ENCODE assay signal across 1 cellular context in the genomic region with DNA sequence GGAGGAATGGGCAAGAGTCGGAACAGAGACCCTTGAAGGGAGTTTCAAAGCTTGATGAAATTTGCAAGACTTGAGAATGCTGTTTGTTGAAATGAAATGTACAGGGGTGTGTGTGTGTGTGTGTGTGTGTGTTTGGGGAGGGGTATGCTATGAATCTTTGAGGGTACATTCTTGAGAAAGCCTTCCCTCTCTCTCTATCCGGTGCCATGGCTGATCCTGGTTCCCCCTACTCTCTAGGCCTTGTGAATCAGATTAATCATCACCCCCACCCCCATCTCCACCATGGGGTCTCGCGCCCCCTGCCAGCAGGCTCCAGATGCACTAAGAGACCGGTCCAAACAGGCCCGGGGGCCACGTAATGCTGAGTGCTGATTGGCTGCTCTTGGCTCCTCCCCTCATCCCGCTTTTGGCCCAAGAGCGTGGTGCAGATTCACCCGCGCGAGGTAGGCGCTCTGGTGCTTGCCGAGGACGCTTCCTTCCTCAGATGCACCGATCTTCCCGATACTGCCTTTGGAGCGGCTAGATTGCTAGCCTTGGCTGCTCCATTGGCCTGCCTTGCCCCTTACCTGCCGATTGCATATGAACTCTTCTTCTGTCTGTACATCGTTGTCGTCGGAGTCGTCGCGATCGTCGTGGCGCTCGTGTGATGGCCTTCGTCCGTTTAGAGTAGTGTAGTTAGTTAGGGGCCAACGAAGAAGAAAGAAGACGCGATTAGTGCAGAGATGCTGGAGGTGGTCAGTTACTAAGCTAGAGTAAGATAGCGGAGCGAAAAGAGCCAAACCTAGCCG.
TF ChIP-seq lines count a peak whose summit lies in the region.

A gene (plus strand): TSS at position 441 of the 788 bp plus-strand sequence. CDS start 142,851 bp downstream, outside the sequence.

TF ChIP-seq in SK-N-SH, 30 proteins besides CTCF, POLR2A, EP300 and RAD21 (continued from another document):
- TF ChIP-seq ELF1 (IDR thresholded peaks at IDR 0.05): no peak
- TF ChIP-seq POLR2AphosphoS5 (IDR thresholded peaks at IDR 0.05; ENCODE audit: low read depth, low read length): no peak
- TF ChIP-seq, protein P1, sequence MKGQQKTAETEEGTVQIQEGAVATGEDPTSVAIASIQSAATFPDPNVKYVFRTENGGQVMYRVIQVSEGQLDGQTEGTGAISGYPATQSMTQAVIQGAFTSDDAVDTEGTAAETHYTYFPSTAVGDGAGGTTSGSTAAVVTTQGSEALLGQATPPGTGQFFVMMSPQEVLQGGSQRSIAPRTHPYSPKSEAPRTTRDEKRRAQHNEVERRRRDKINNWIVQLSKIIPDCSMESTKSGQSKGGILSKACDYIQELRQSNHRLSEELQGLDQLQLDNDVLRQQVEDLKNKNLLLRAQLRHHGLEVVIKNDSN (IDR thresholded peaks at IDR 0.05; ENCODE audit: borderline replicate concordance, low read depth): no peak
